Comparison of ENCODE assay signal across 29 cellular contexts in the genomic region with DNA sequence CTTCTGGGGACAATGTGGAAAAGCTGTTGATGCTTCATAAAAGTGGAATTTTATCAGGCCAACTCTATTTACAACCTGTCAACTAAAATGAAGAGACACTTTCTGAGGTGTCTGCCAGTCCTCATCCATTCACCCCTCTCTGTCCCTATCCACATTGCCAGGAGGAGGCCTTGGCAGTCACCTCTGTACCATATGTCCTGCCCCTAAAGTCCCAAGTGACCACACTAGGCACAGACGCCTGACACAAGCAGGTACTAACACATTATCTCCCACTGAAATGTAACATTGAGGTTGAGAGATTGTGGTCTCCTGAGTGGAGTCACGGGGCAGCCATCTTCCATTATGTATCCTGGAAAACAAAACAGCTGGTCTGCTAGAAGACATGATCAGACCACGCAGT.
"Had no signal": no experiment of that assay in that cellular context is flagged by ENCODE, and none has a peak within 500 bp of the region (broad histone marks: within the 10 kb centered on the region; RNA-seq: fewer than 3 reads in every experiment).

No MANE protein-coding gene starts in this region.

- ATAC-seq: activated naive CD4-positive, alpha-beta T cell treated with anti-CD3 and anti-CD28 coated beads, Interleukin-2, amount 50 U/mL, for 72 hours; activated naive CD8-positive, alpha-beta T cell treated with anti-CD3 and anti-CD28 coated beads, Interleukin-2, amount 50 U/mL, for 24 hours; activated T-cell treated with anti-CD3 and anti-CD28 coated beads, Interleukin-2, amount 50 U/mL, for 4 hours; body of pancreas; K562; WTC11 had no signal

- H3K9me3 Mint-ChIP-seq: activated CD4-positive, alpha-beta memory T cell treated with anti-CD3 and anti-CD28 coated beads for 36 hours; activated naive CD4-positive, alpha-beta T cell treated with anti-CD3 and anti-CD28 coated beads, Interleukin-2, amount 50 U/mL, for 72 hours; activated naive CD8-positive, alpha-beta T cell treated with anti-CD3 and anti-CD28 coated beads, Interleukin-2, amount 50 U/mL, for 24 hours; activated T-cell treated with anti-CD3 and anti-CD28 coated beads, Interleukin-2, amount 50 U/mL, for 4 hours; T-helper 1 cell treated with Interleukin-12 subunit alpha and Interleukin-12 subunit beta and Interleukin-4 antibody, amounts not matched to agents 30 μg/mL and 1 μg/mL, for 36 hours; WTC11 had no signal

- H3K27me3 Mint-ChIP-seq: activated CD4-positive, alpha-beta memory T cell treated with anti-CD3 and anti-CD28 coated beads for 36 hours; activated naive CD8-positive, alpha-beta T cell treated with anti-CD3 and anti-CD28 coated beads, Interleukin-2, amount 50 U/mL, for 24 hours had no signal

- H3K27ac Mint-ChIP-seq: activated CD4-positive, alpha-beta memory T cell treated with anti-CD3 and anti-CD28 coated beads for 36 hours; activated naive CD4-positive, alpha-beta T cell treated with anti-CD3 and anti-CD28 coated beads, Interleukin-2, amount 50 U/mL, for 72 hours; activated naive CD8-positive, alpha-beta T cell treated with anti-CD3 and anti-CD28 coated beads, Interleukin-2, amount 50 U/mL, for 24 hours; T-helper 1 cell treated with Interleukin-12 subunit alpha and Interleukin-12 subunit beta and Interleukin-4 antibody, amounts not matched to agents 30 μg/mL and 1 μg/mL, for 36 hours; WTC11 had no signal

- H3K9me3 ChIP-seq: ascending aorta, body of pancreas, Peyer's patch had no signal

- H3K36me3 Mint-ChIP-seq: activated CD4-positive, alpha-beta memory T cell treated with anti-CD3 and anti-CD28 coated beads for 36 hours; activated naive CD4-positive, alpha-beta T cell treated with anti-CD3 and anti-CD28 coated beads, Interleukin-2, amount 50 U/mL, for 72 hours had no signal

- H3K4me1 Mint-ChIP-seq: activated naive CD8-positive, alpha-beta T cell treated with anti-CD3 and anti-CD28 coated beads, Interleukin-2, amount 50 U/mL, for 24 hours; WTC11 had no signal

- H3K4me1 ChIP-seq: ascending aorta, body of pancreas, Peyer's patch had no signal

- H3K36me3 ChIP-seq: ascending aorta, Peyer's patch had no signal

- FAIRE-seq: K562 had no signal

- H3K4me3 Mint-ChIP-seq: activated CD4-positive, alpha-beta memory T cell treated with anti-CD3 and anti-CD28 coated beads for 36 hours; activated naive CD8-positive, alpha-beta T cell treated with anti-CD3 and anti-CD28 coated beads, Interleukin-2, amount 50 U/mL, for 24 hours; activated T-cell treated with anti-CD3 and anti-CD28 coated beads, Interleukin-2, amount 50 U/mL, for 4 hours; T-helper 1 cell treated with Interleukin-12 subunit alpha and Interleukin-12 subunit beta and Interleukin-4 antibody, amounts not matched to agents 30 μg/mL and 1 μg/mL, for 36 hours; WTC11 had no signal

- H3K27ac ChIP-seq: ascending aorta, body of pancreas, Peyer's patch, RWPE1 had no signal

- DNase-seq: activated CD4-positive, alpha-beta memory T cell treated with anti-CD3 and anti-CD28 coated beads for 36 hours; activated CD4-positive, alpha-beta T cell treated with anti-CD3 and anti-CD28 coated beads for 48 hours; activated CD4-positive, CD25-positive, alpha-beta regulatory T cell treated with anti-CD3 and anti-CD28 coated beads, Interleukin-2, amount 50 U/mL, for 72 hours; activated CD8-positive, alpha-beta memory T cell treated with anti-CD3 and anti-CD28 coated beads for 24 hours; activated effector memory CD4-positive, alpha-beta T cell treated with anti-CD3 and anti-CD28 coated beads, Interleukin-2, amount 50 U/mL, for 16 hours; activated naive CD4-positive, alpha-beta T cell treated with Interleukin-2 at 50 U/mL for 16 hours; activated naive CD8-positive, alpha-beta T cell treated with anti-CD3 and anti-CD28 coated beads, Interleukin-2, amount 50 U/mL, for 24 hours; activated T-cell treated with anti-CD3 and anti-CD28 coated beads, Interleukin-2, amount 50 U/mL, for 4 hours; amniotic stem cell; body of pancreas; cerebellar nuclear complex; Karpas-422; NCI-H1105 treated with DMSO at 0.1 percent for 48 hours; NCI-H1436 treated with DMSO at 0.1 percent for 48 hours; NCI-H187 treated with DMSO at 0.1 percent for 48 hours; NCI-H2081 treated with DMSO at 0.1 percent for 48 hours; NCI-H345; NCI-H510A; NCI-H526 treated with DMSO at 0.1 percent for 48 hours; NCI-H82; Peyer's patch; SHP77 treated with DMSO at 0.1 percent for 48 hours; T-helper 9 cell had no signal

- H3K27me3 ChIP-seq: ascending aorta, body of pancreas, Peyer's patch had no signal

- H3K4me3 ChIP-seq: ascending aorta, body of pancreas, K562, Peyer's patch had no signal
